In the genomic region with DNA sequence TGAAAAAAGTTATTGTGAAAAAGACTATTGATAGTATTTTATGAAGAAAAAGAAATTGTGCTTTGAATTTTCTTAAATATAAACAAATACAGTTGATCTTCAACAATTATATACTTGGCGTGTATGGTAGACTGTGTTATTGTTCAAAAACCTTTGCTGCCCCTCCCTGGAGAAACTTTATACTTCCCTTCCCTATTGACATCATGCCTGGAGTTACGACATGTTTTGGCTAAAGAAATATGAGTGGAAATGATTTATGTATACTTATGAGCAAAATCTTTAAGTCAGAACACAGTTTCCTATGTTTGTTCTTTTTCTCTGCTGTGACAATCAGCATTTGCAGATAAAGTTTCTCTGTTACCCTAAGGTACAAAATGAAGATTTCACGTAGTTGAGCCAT, we compare ENCODE assay signal across 11 cellular contexts.
A peak's percentile ranks its signal among the peaks of the same experiment; 100 is the strongest.
DNase-seq lines count a peak whose midpoint lies in the region; ATAC-seq and TF ChIP-seq lines count a peak whose summit lies in the region.
"Had no signal": no experiment of that assay in that cellular context is flagged by ENCODE, and none has a peak within 500 bp of the region (broad histone marks: within the 10 kb centered on the region; RNA-seq: fewer than 3 reads in every experiment).

No MANE protein-coding gene starts in this region.

- ATAC-seq in lung (ENCODE audit: insufficient read depth, low FRiP score) (peak; percentile 58), GM21381 (IDR thresholded peaks at IDR 0.05; ENCODE audit: unreplicated experiment) (no peak)

- peaks cover 0 to 2% of the 10 kb centered on the region in 2 donors for H3K4me1 ChIP-seq in lung (ENCODE audit: control insufficient read depth in 2 of 2, insufficient read depth in 2 of 2, low read length in 2 of 2)
- no peaks in the 10 kb centered on the region for H3K4me1 ChIP-seq in effector memory CD4-positive, alpha-beta T cell (ENCODE audit: control insufficient read depth, insufficient read depth, low read length, poor library complexity, severe bottlenecking)

- TF ChIP-seq CTCF in NB4 (IDR thresholded peaks at IDR 0.05; ENCODE audit: low read depth, low read length) (no peak), dorsolateral prefrontal cortex (IDR thresholded peaks at IDR 0.05 in 54 of 56, conservative IDR thresholded peaks at IDR 0.05 in 2 of 56; ENCODE audit: low read depth in 1 of 56, partially characterized antibody in 56 of 56) (peak in 33 of 56 donors; percentile 6 to 56 (median 30)), lung (IDR thresholded peaks at IDR 0.05; ENCODE audit: control extremely low read depth, extremely low read depth) (peak; percentile 4)

- H3K27ac ChIP-seq in dorsolateral prefrontal cortex (no peak overlapping the region), lung (ENCODE audit: low read depth in 1 of 2, low read length in 1 of 2) (no peak overlapping the region)
- H3K27ac ChIP-seq in effector memory CD4-positive, alpha-beta T cell (ENCODE audit: insufficient read depth, low read length, poor library complexity, severe bottlenecking): no peak overlapping the region
- H3K27ac ChIP-seq: esophagus squamous epithelium had no signal

- no peaks in the 10 kb centered on the region for H3K9me3 ChIP-seq in lung (ENCODE audit: control insufficient read depth in 2 of 2, insufficient read depth in 1 of 2, low read length in 1 of 2)
- H3K9me3 ChIP-seq in effector memory CD4-positive, alpha-beta T cell (ENCODE audit: control insufficient read depth, low read length): no peaks in the 10 kb centered on the region
- H3K9me3 ChIP-seq: esophagus squamous epithelium had no signal

- DNase-seq in AML-193 (lab: John Stamatoyannopoulos, UW) (peak; percentile 39 to 52), NB4 (ENCODE audit: low read depth) (peak; percentile 36), dorsolateral prefrontal cortex (no peak), lung (ENCODE audit: low spot score) (no peak), NK-92 (lab: John Stamatoyannopoulos, UW; ENCODE audit: unreplicated experiment) (no peak)
- no peak for DNase-seq in effector memory CD4-positive, alpha-beta T cell
- DNase-seq in activated CD4-positive, alpha-beta T cell treated with anti-CD3 and anti-CD28 coated beads for 1 hour: no peak
- DNase-seq: DMS79, esophagus squamous epithelium, NCI-H774 had no signal

- no peak overlapping the region for H3K4me3 ChIP-seq in NB4 (ENCODE audit: low read depth, low read length)
- H3K4me3 ChIP-seq in dorsolateral prefrontal cortex: no peak overlapping the region
- H3K4me3 ChIP-seq in lung: no peak overlapping the region
- no peak overlapping the region for H3K4me3 ChIP-seq in effector memory CD4-positive, alpha-beta T cell (ENCODE audit: insufficient read depth, low read depth, low read length, poor library complexity, severe bottlenecking)
- H3K4me3 ChIP-seq: esophagus squamous epithelium had no signal

- intact Hi-C loops in dorsolateral prefrontal cortex (cut with DNase I): no loop called here

- H3K36me3 ChIP-seq in lung (ENCODE audit: control insufficient read depth in 2 of 2, insufficient read depth in 2 of 2, low read length in 2 of 2): no peaks in the 10 kb centered on the region
- H3K36me3 ChIP-seq in effector memory CD4-positive, alpha-beta T cell (ENCODE audit: control insufficient read depth, insufficient read depth, low read length): no peaks in the 10 kb centered on the region
- H3K36me3 ChIP-seq: esophagus squamous epithelium had no signal

- TF ChIP-seq POLR2A in NB4 (IDR thresholded peaks at IDR 0.05; ENCODE audit: extremely low read depth, insufficient read length): no peak

- H3K27me3 ChIP-seq in dorsolateral prefrontal cortex (no peaks in the 10 kb centered on the region), lung (ENCODE audit: control insufficient read depth, insufficient read depth) (no peaks in the 10 kb centered on the region)
- H3K27me3 ChIP-seq in effector memory CD4-positive, alpha-beta T cell (replicated peaks; ENCODE audit: control insufficient read depth, insufficient read depth, low read length, poor library complexity, severe bottlenecking): no peaks in the 10 kb centered on the region
- H3K27me3 ChIP-seq: esophagus squamous epithelium had no signal

- 33 to 36% methylated on average over 3 of the region's 3 CpGs for WGBS in lung, 2 donors

Comparison
In these comparisons a context has a peak if more than half of its experiments do, and no peak if none do; other contexts are left out.
1. DNase-seq: peak in AML-193 (2 of 2) and NB4 (single experiment); none in dorsolateral prefrontal cortex (0 of 10), lung (single experiment), NK-92 (single experiment), effector memory CD4-positive, alpha-beta T cell (0 of 3) and activated CD4-positive, alpha-beta T cell treated with anti-CD3 and anti-CD28 coated beads for 1 hour (single experiment).